Comparison of ENCODE assay signal across 20 cellular contexts in genomic region chr20:48744515-48744914, GRCh38.
"Had no signal": no experiment of that assay in that cellular context is flagged by ENCODE, and none has a peak within 500 bp of the region (broad histone marks: within the 10 kb centered on the region; RNA-seq: fewer than 3 reads in every experiment).

No MANE protein-coding gene starts in this region.

- DNase-seq: cortex of kidney; effector memory CD8-positive, alpha-beta T cell; glutamatergic neuron; left colon; left ventricle myocardium superior; mesenchymal stem cell; midbrain; nephron progenitor cell; spleen; stimulated activated CD4-positive, alpha-beta T cell treated with anti-CD3 and anti-CD28 coated beads, Interleukin-15, amount 100 ng/mL, for 24 hours; stimulated activated CD4-positive, alpha-beta T cell treated with anti-CD3 and anti-CD28 coated beads, Interleukin-1b, Interleukin-23, amount 100 ng/mL, for 48 hours; stimulated activated CD4-positive, alpha-beta T cell treated with anti-CD3 and anti-CD28 coated beads, Interleukin-4, amount 100 ng/mL, for 24 hours; stimulated activated naive B cell treated with anti-CD40 and anti-IgM and Interleukin-4, amounts not matched to agents 10 μg/mL and 1 μg/mL and 100 μg/mL, for 72 hours; stimulated activated naive CD8-positive, alpha-beta T cell treated with anti-CD3 and anti-CD28 coated beads, Interleukin-15, amount 100 ng/mL, for 72 hours; trophoblast cell had no signal

- H3K27me3 ChIP-seq: spleen had no signal

- H3K27ac ChIP-seq: epithelial cell of prostate, esophagus muscularis mucosa, gastroesophageal sphincter, spleen had no signal

- H3K9me3 ChIP-seq: esophagus muscularis mucosa, gastroesophageal sphincter, spleen had no signal

- H3K4me3 ChIP-seq: esophagus muscularis mucosa, gastroesophageal sphincter, lung, spleen had no signal

- ATAC-seq: effector memory CD8-positive, alpha-beta T cell; gastroesophageal sphincter; left colon; left ventricle myocardium superior; sciatic nerve; stimulated activated naive B cell treated with anti-CD40 and anti-IgM and Interleukin-4, amounts not matched to agents 10 μg/mL and 1 μg/mL and 100 μg/mL, for 72 hours; stimulated activated naive CD8-positive, alpha-beta T cell treated with anti-CD3 and anti-CD28 coated beads, Interleukin-15, amount 100 ng/mL, for 72 hours had no signal
